7 cellular contexts compared by ENCODE assay signal in the genomic region with DNA sequence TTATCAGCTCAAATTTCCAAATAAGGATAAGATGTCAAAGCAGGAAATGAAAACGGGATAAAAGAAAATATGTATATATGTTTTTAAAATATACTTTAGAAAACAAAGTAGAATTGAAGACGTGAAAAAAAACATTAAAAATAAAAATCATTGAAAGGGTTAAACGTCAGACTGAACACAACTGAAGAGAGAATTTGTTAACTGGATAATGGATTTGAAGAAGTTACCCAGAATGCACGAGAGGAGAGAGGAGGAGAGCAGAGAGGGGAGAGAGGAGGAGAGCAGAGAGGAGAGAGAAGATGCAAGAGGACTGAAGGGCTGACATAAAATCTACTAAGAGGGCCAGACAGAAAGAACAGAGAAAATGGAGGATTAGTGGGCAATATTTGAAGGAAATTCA.
"Had no signal": no experiment of that assay in that cellular context is flagged by ENCODE, and none has a peak within 500 bp of the region (broad histone marks: within the 10 kb centered on the region; RNA-seq: fewer than 3 reads in every experiment).

No MANE protein-coding gene starts in this region.

- FAIRE-seq: G401.6, GM12878, GM12891, GM12892, GM18507 had no signal

- DNase-seq: GDM1, GF-D8 had no signal

- ATAC-seq: GM12878 had no signal

- H3K4me3 ChIP-seq: GM12878 had no signal
